In the genomic region with DNA sequence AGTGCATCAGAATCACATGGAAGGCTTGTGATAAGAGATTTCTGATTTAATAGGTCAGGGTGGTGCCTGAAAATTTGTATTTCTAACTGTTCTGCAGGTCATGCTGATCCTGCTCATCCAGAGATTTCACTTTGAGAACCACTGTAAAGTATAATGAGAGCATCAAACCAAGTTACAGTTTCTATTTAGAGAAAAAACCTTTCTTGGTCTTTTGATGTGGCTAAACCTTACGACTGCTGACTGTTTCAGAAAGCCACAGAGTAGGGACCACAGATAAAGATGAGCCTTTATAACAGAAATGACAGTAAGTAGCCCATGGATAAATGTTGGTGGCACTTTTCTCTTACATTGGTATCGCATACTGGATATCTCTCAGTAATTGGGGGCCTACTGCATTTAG, we compare ENCODE assay signal across 16 cellular contexts.
DNase-seq lines count a peak whose midpoint lies in the region; ATAC-seq and TF ChIP-seq lines count a peak whose summit lies in the region.
"Had no signal": no experiment of that assay in that cellular context is flagged by ENCODE, and none has a peak within 500 bp of the region (broad histone marks: within the 10 kb centered on the region; RNA-seq: fewer than 3 reads in every experiment).

No MANE protein-coding gene starts in this region.

- 74 to 91% (median 81%) methylated on average over 2 of the region's 2 CpGs for WGBS in adrenal gland, 4 donors

- ATAC-seq in GM19035 (IDR thresholded peaks at IDR 0.05; ENCODE audit: unreplicated experiment) (peak; percentile 95), HG02759 (IDR thresholded peaks at IDR 0.05; ENCODE audit: unreplicated experiment) (peak; percentile 93), HG03460 (IDR thresholded peaks at IDR 0.05; ENCODE audit: unreplicated experiment) (peak; percentile 82), WTC11 (no peak)
- ATAC-seq: heart right ventricle, Panc1 had no signal

- no peaks in the 10 kb centered on the region; the same call in 1 of the 2 replicates for H3K4me1 Mint-ChIP-seq in WTC11

- no peak for TF ChIP-seq CTCF in GM06990 (IDR thresholded peaks at IDR 0.05; ENCODE audit: insufficient read depth, low read length, poor library complexity, severe bottlenecking)
- TF ChIP-seq CTCF in WTC11 (IDR thresholded peaks at IDR 0.05): no peak
- no peak for TF ChIP-seq CTCF in adrenal gland (IDR thresholded peaks at IDR 0.05)

- peaks cover 3% of the 10 kb centered on the region; the same call in 1 of the 2 replicates for H3K9me3 Mint-ChIP-seq in WTC11
- H3K9me3 Mint-ChIP-seq: endodermal cell had no signal

- POLR2A ChIA-PET in WTC11 (lab: Charles Lee): no interaction called here

- no peak overlapping the region for H3K27ac ChIP-seq in adrenal gland
- H3K27ac ChIP-seq: heart right ventricle, HL-60, right atrium auricular region had no signal

- H3K9me3 ChIP-seq in adrenal gland (replicated peaks in 1 of 3): no peaks in the 10 kb centered on the region
- H3K9me3 ChIP-seq: right atrium auricular region had no signal

- no peaks in the 10 kb centered on the region for H3K4me1 ChIP-seq in adrenal gland (replicated peaks in 1 of 2)
- H3K4me1 ChIP-seq: heart right ventricle, right atrium auricular region had no signal

- H3K27ac Mint-ChIP-seq in WTC11: no peak overlapping the region
- H3K27ac Mint-ChIP-seq: endodermal cell had no signal

- TF ChIP-seq POLR2A in adrenal gland (IDR thresholded peaks at IDR 0.05): no peak

- no peaks in the 10 kb centered on the region for H3K27me3 Mint-ChIP-seq in WTC11 (ENCODE audit: low read depth)

- DNase-seq in GM06990 (ENCODE audit: extremely low read depth, insufficient read length): peak; percentile 45
- DNase-seq in WTC11 (ENCODE audit: low spot score): no peak
- DNase-seq in EL: no peak
- no peak for DNase-seq in NCI-H2227 (lab: John Stamatoyannopoulos, UW; ENCODE audit: unreplicated experiment)
- no peak for DNase-seq in adrenal gland
- DNase-seq: activated CD4-positive, alpha-beta T cell treated with anti-CD3 and anti-CD28 coated beads for 48 hours; amniotic stem cell; endodermal cell; heart right ventricle; NCI-H146 had no signal

- H3K4me3 ChIP-seq in GM06990 (replicated peaks; ENCODE audit: low read depth, low read length) (no peak overlapping the region), adrenal gland (no peak overlapping the region)
- H3K4me3 ChIP-seq: heart right ventricle, right atrium auricular region had no signal

- H3K4me3 Mint-ChIP-seq in WTC11: no peak overlapping the region
- H3K4me3 Mint-ChIP-seq: endodermal cell had no signal

- H3K36me3 Mint-ChIP-seq in WTC11: no peaks in the 10 kb centered on the region

- H3K27me3 ChIP-seq in GM06990 (replicated peaks; ENCODE audit: control insufficient read depth, insufficient read depth, low read length) (no peaks in the 10 kb centered on the region; the same call in 1 of the 2 replicates), adrenal gland (no peaks in the 10 kb centered on the region)
- H3K27me3 ChIP-seq: right atrium auricular region had no signal

- no peaks in the 10 kb centered on the region for H3K36me3 ChIP-seq in GM06990 (ENCODE audit: control insufficient read depth, insufficient read depth, low read length)
- H3K36me3 ChIP-seq in adrenal gland (replicated peaks in 1 of 2): no peaks in the 10 kb centered on the region
- H3K36me3 ChIP-seq: heart right ventricle, right atrium auricular region had no signal

- intact Hi-C loops in adrenal gland (cut with DNase I): no loop called here

- CTCF ChIA-PET in WTC11 (lab: Charles Lee): interaction anchor here (1.5 kb wide), 1 partner anchor 98 kb away, joined by 3 read pairs; no protein-coding TSS in a partner anchor

TF ChIP-seq in WTC11, 78 proteins besides CTCF, POLR2A, EP300 and RAD21:
- TF ChIP-seq NR3C1 (CRISPR knock-in tag; conservative IDR thresholded peaks at IDR 0.05; ENCODE audit: low read depth) (no peak), KAT7 (CRISPR knock-in tag; IDR thresholded peaks at IDR 0.05; ENCODE audit: borderline replicate concordance) (no peak), NR2C2 (CRISPR knock-in tag; IDR thresholded peaks at IDR 0.05) (no peak), ATF1 (CRISPR knock-in tag; IDR thresholded peaks at IDR 0.05) (no peak), JUN (CRISPR knock-in tag; IDR thresholded peaks at IDR 0.05) (no peak), FOXJ3 (CRISPR knock-in tag; IDR thresholded peaks at IDR 0.05; ENCODE audit: borderline replicate concordance) (no peak), SMAD4 (CRISPR knock-in tag; IDR thresholded peaks at IDR 0.05) (no peak), IRF2 (CRISPR knock-in tag; IDR thresholded peaks at IDR 0.05; ENCODE audit: borderline replicate concordance, low read depth) (no peak), TEAD4 (CRISPR knock-in tag; IDR thresholded peaks at IDR 0.05) (no peak)
- TF ChIP-seq, protein P1, sequence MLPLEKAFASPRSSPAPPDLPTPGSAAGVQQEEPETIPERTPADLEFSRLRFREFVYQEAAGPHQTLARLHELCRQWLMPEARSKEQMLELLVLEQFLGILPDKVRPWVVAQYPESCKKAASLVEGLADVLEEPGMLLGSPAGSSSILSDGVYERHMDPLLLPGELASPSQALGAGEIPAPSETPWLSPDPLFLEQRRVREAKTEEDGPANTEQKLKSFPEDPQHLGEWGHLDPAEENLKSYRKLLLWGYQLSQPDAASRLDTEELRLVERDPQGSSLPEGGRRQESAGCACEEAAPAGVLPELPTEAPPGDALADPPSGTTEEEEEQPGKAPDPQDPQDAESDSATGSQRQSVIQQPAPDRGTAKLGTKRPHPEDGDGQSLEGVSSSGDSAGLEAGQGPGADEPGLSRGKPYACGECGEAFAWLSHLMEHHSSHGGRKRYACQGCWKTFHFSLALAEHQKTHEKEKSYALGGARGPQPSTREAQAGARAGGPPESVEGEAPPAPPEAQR (CRISPR knock-in tag; IDR thresholded peaks at IDR 0.05): no peak
- TF ChIP-seq, protein P2, sequence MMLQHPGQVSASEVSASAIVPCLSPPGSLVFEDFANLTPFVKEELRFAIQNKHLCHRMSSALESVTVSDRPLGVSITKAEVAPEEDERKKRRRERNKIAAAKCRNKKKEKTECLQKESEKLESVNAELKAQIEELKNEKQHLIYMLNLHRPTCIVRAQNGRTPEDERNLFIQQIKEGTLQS (CRISPR knock-in tag; conservative IDR thresholded peaks at IDR 0.05): no peak
- TF ChIP-seq, protein P3, sequence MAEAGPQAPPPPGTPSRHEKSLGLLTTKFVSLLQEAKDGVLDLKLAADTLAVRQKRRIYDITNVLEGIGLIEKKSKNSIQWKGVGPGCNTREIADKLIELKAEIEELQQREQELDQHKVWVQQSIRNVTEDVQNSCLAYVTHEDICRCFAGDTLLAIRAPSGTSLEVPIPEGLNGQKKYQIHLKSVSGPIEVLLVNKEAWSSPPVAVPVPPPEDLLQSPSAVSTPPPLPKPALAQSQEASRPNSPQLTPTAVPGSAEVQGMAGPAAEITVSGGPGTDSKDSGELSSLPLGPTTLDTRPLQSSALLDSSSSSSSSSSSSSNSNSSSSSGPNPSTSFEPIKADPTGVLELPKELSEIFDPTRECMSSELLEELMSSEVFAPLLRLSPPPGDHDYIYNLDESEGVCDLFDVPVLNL (CRISPR knock-in tag; IDR thresholded peaks at IDR 0.05; ENCODE audit: borderline replicate concordance, low read depth): no peak
TF ChIP-seq in WTC11: peak in this region for 0.
